In genomic region chr3:87076951-87077350, GRCh38 we compare ENCODE assay signal across 21 cellular contexts.
DNase-seq lines count a peak whose midpoint lies in the region; ATAC-seq and TF ChIP-seq lines count a peak whose summit lies in the region.
"Had no signal": no experiment of that assay in that cellular context is flagged by ENCODE, and none has a peak within 500 bp of the region (broad histone marks: within the 10 kb centered on the region; RNA-seq: fewer than 3 reads in every experiment).

No MANE protein-coding gene starts in this region.

- CTCF ChIA-PET in HEK293 (lab: Yijun Ruan, JAX): no interaction called here

- peaks cover 7% of the 10 kb centered on the region for H3K9me3 Mint-ChIP-seq in stimulated activated effector memory CD8-positive, alpha-beta T cell treated with anti-CD3 and anti-CD28 coated beads, Interleukin-12 subunit alpha, Interleukin-12 subunit beta, amount 100 ng/mL, for 72 hours
- H3K9me3 Mint-ChIP-seq: activated CD4-positive, alpha-beta T cell treated with anti-CD3 and anti-CD28 coated beads, Interleukin-2, amount 10 ng/mL, durations not matched to agents 24 days and 14 days; H9 had no signal

- H3K27ac ChIP-seq in ACC112 (ENCODE audit: low read depth, low read length): peak overlapping the region; percentile 21; the same call in 1 of the 2 replicates
- H3K27ac ChIP-seq in HEK293 (ENCODE audit: extremely low read depth, low read depth, low read length): no peak overlapping the region
- H3K27ac ChIP-seq in hepatocyte: no peak overlapping the region
- peak overlapping the region in 1 of 2 donors; percentile 24 for H3K27ac ChIP-seq in prostate gland
- H3K27ac ChIP-seq: neutrophil, Peyer's patch, upper lobe of left lung had no signal

- WGBS in hepatocyte (ENCODE audit: low lambda C conversion rate, missing lambda C conversion rate): 34% methylated on average over 3 of the region's 3 CpGs
- 32% methylated on average over 3 of the region's 3 CpGs for WGBS in prostate gland

- H3K4me1 ChIP-seq in ACC112 (ENCODE audit: control insufficient read depth, insufficient read depth, low read length, unreplicated experiment) (peaks cover 10% of the 10 kb centered on the region), HEK293 (ENCODE audit: control insufficient read depth, insufficient read depth, low read length) (no peaks in the 10 kb centered on the region), hepatocyte (ENCODE audit: insufficient read depth) (no peaks in the 10 kb centered on the region), prostate gland (replicated peaks) (no peaks in the 10 kb centered on the region)
- H3K4me1 ChIP-seq: Peyer's patch, upper lobe of left lung had no signal

- H3K79me2 ChIP-seq in ACC112 (ENCODE audit: control insufficient read depth, insufficient read depth, low read length, unreplicated experiment) (no peaks in the 10 kb centered on the region), hepatocyte (no peaks in the 10 kb centered on the region)

- H3K27ac Mint-ChIP-seq in stimulated activated effector memory CD8-positive, alpha-beta T cell treated with anti-CD3 and anti-CD28 coated beads, Interleukin-12 subunit alpha, Interleukin-12 subunit beta, amount 100 ng/mL, for 72 hours: no peak overlapping the region
- H3K27ac Mint-ChIP-seq: activated CD4-positive, alpha-beta T cell treated with anti-CD3 and anti-CD28 coated beads, Interleukin-2, amount 10 ng/mL, durations not matched to agents 24 days and 14 days; effector memory CD8-positive, alpha-beta T cell; H9; T-helper 17 cell had no signal

- no peak overlapping the region for H2AFZ ChIP-seq in ACC112 (ENCODE audit: low read length, unreplicated experiment)
- H2AFZ ChIP-seq in hepatocyte: no peak overlapping the region

- H4K20me1 ChIP-seq in hepatocyte (ENCODE audit: insufficient read depth, poor library complexity, severe bottlenecking): no peaks in the 10 kb centered on the region

- ATAC-seq in stimulated activated effector memory CD8-positive, alpha-beta T cell treated with anti-CD3 and anti-CD28 coated beads, Interleukin-12 subunit alpha, Interleukin-12 subunit beta, amount 100 ng/mL, for 72 hours: no peak
- ATAC-seq: effector memory CD8-positive, alpha-beta T cell; T-helper 17 cell had no signal

- intact Hi-C loops in prostate gland (cut with DNase I): no loop called here

- no peaks in the 10 kb centered on the region for H3K4me1 Mint-ChIP-seq in stimulated activated effector memory CD8-positive, alpha-beta T cell treated with anti-CD3 and anti-CD28 coated beads, Interleukin-12 subunit alpha, Interleukin-12 subunit beta, amount 100 ng/mL, for 72 hours
- H3K4me1 Mint-ChIP-seq: activated CD4-positive, alpha-beta T cell treated with anti-CD3 and anti-CD28 coated beads, Interleukin-2, amount 10 ng/mL, durations not matched to agents 24 days and 14 days; H9; T-helper 17 cell had no signal

- H3K27me3 ChIP-seq in ACC112 (ENCODE audit: insufficient read depth, low read length) (no peaks in the 10 kb centered on the region), hepatocyte (no peaks in the 10 kb centered on the region), prostate gland (replicated peaks; ENCODE audit: insufficient read depth) (no peaks in the 10 kb centered on the region)
- H3K27me3 ChIP-seq: Peyer's patch, upper lobe of left lung had no signal

- no peak overlapping the region for H3K4me3 Mint-ChIP-seq in stimulated activated effector memory CD8-positive, alpha-beta T cell treated with anti-CD3 and anti-CD28 coated beads, Interleukin-12 subunit alpha, Interleukin-12 subunit beta, amount 100 ng/mL, for 72 hours
- H3K4me3 Mint-ChIP-seq: activated CD4-positive, alpha-beta T cell treated with anti-CD3 and anti-CD28 coated beads, Interleukin-2, amount 10 ng/mL, durations not matched to agents 24 days and 14 days; effector memory CD8-positive, alpha-beta T cell; H9; T-helper 17 cell had no signal

- H3K4me3 ChIP-seq in ACC112 (ENCODE audit: low read depth, low read length): no peak overlapping the region
- no peak overlapping the region for H3K4me3 ChIP-seq in HEK293 (ENCODE audit: low read depth, low read length)
- H3K4me3 ChIP-seq in hepatocyte: no peak overlapping the region
- H3K4me3 ChIP-seq in prostate gland: no peak overlapping the region
- H3K4me3 ChIP-seq: Peyer's patch, upper lobe of left lung had no signal

- no peak overlapping the region for H3K4me2 ChIP-seq in hepatocyte

- H3K36me3 Mint-ChIP-seq in stimulated activated effector memory CD8-positive, alpha-beta T cell treated with anti-CD3 and anti-CD28 coated beads, Interleukin-12 subunit alpha, Interleukin-12 subunit beta, amount 100 ng/mL, for 72 hours: no peaks in the 10 kb centered on the region

- POLR2A ChIA-PET in HEK293 (lab: Yijun Ruan, JAX): interaction anchor here (0.7 kb wide), 1 partner anchor 286 kb away, joined by 3 read pairs; no protein-coding TSS in a partner anchor

- DNase-seq in astrocyte of the hippocampus (ENCODE audit: low read depth, low spot score) (peak; percentile 66), hepatocyte (ENCODE audit: low spot score) (peak; percentile 19), prostate gland (ENCODE audit: low spot score) (no peak), cerebellar cortex (ENCODE audit: low spot score) (no peak)
- DNase-seq in stimulated activated effector memory CD8-positive, alpha-beta T cell treated with anti-CD3 and anti-CD28 coated beads, Interleukin-12 subunit alpha, Interleukin-12 subunit beta, amount 100 ng/mL, for 72 hours (ENCODE audit: low spot score in 2 of 2): no peak
- DNase-seq in activated CD4-positive, CD25-positive, alpha-beta regulatory T cell (lab: John Stamatoyannopoulos, UW): no peak
- DNase-seq: activated CD4-positive, alpha-beta T cell treated with anti-CD3 and anti-CD28 coated beads, Interleukin-2, amount 10 ng/mL, durations not matched to agents 24 days and 14 days; activated T-cell treated with anti-CD3 and anti-CD28 coated beads, Interleukin-2, amount 50 U/mL, for 48 hours; AML-193; aorta; DMS79 treated with DMSO at 0.1 percent for 48 hours; effector memory CD8-positive, alpha-beta T cell; H9; NCI-H1417; NCI-H524 treated with DMSO at 0.1 percent for 48 hours; Peyer's patch; T-helper 17 cell; upper lobe of left lung had no signal

- H3K9me3 ChIP-seq in HEK293 (ENCODE audit: control insufficient read depth, insufficient read depth, low read depth, low read length) (no peaks in the 10 kb centered on the region), hepatocyte (ENCODE audit: low read depth) (no peaks in the 10 kb centered on the region), prostate gland (no peaks in the 10 kb centered on the region)
- H3K9me3 ChIP-seq: neutrophil, Peyer's patch, upper lobe of left lung had no signal

- H3K9me2 ChIP-seq in hepatocyte (replicated peaks; ENCODE audit: insufficient read depth): no peaks in the 10 kb centered on the region

- H3K36me3 ChIP-seq in ACC112 (ENCODE audit: insufficient read depth, low read length) (no peaks in the 10 kb centered on the region), HEK293 (ENCODE audit: control insufficient read depth in 2 of 2, insufficient read depth in 1 of 2, low read length in 2 of 2) (no peaks in the 10 kb centered on the region), hepatocyte (replicated peaks; ENCODE audit: insufficient read depth, low read depth) (no peaks in the 10 kb centered on the region), prostate gland (no peaks in the 10 kb centered on the region)
- H3K36me3 ChIP-seq: neutrophil, Peyer's patch, upper lobe of left lung had no signal

- TF ChIP-seq CTCF in HEK293 (tag by site-specific recombination; IDR thresholded peaks at IDR 0.05) (no peak), hepatocyte (IDR thresholded peaks at IDR 0.05; ENCODE audit: poor library complexity) (no peak), prostate gland (IDR thresholded peaks at IDR 0.05) (no peak)

- TF ChIP-seq POLR2A in prostate gland (IDR thresholded peaks at IDR 0.05): no peak

TF ChIP-seq in HEK293, 187 proteins besides CTCF, POLR2A, EP300 and RAD21:
- TF ChIP-seq INSM2 (tag by site-specific recombination; IDR thresholded peaks at IDR 0.05) (peak; percentile 53; the same call in 1 of the 2 replicates), ZNF223 (tag by site-specific recombination; IDR thresholded peaks at IDR 0.05) (no peak)

Comparison
In these comparisons a context has a peak if more than half of its experiments do, and no peak if none do; other contexts are left out.
1. DNase-seq: peak in astrocyte of the hippocampus (single experiment) and hepatocyte (single experiment); none in stimulated activated effector memory CD8-positive, alpha-beta T cell treated with anti-CD3 and anti-CD28 coated beads, Interleukin-12 subunit alpha, Interleukin-12 subunit beta, amount 100 ng/mL, for 72 hours (0 of 2), prostate gland (single experiment), cerebellar cortex (single experiment) and activated CD4-positive, CD25-positive, alpha-beta regulatory T cell (0 of 4).